In the genomic region with DNA sequence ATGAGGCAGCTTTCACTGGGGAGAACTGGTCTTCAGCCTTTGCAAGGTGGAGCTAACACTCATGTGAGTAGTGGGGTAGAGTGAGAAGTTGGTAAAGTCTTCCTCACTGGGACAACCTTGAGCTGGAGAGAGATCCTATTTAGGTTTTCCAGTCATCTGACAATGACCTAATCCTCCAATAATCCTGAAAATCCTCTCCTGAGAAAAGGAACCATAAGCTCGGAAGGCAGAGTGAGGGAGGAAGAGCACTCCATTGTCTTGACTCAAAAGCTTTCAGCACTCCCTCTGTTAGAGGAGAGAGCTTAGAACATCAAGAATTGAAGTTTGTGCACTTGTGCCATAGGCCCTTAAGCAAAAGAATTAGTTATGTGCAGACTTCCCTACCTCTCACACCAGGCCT, we compare ENCODE assay signal across 12 cellular contexts.
DNase-seq lines count a peak whose midpoint lies in the region; ATAC-seq and TF ChIP-seq lines count a peak whose summit lies in the region.
"Had no signal": no experiment of that assay in that cellular context is flagged by ENCODE, and none has a peak within 500 bp of the region (broad histone marks: within the 10 kb centered on the region; RNA-seq: fewer than 3 reads in every experiment).

No MANE protein-coding gene starts in this region.

- POLR2A ChIA-PET in CD4-positive, alpha-beta T cell (lab: Charles Lee) = no interaction called here

- H3K4me3 ChIP-seq in GM12875 (ENCODE audit: low read depth, low read length) (peak overlapping the region; percentile 5), RWPE2 (ENCODE audit: severe bottlenecking) (no peak overlapping the region), foreskin fibroblast (ENCODE audit: low read depth in 1 of 2, low read length in 2 of 2) (no peak overlapping the region)
- H3K4me3 ChIP-seq: skin epidermis had no signal

- ATAC-seq in RWPE2 (ENCODE audit: low read depth) = no peak
- ATAC-seq in stimulated activated effector memory CD8-positive, alpha-beta T cell treated with anti-CD3 and anti-CD28 coated beads, Interleukin-12 subunit alpha, Interleukin-12 subunit beta, amount 100 ng/mL, for 72 hours = no peak
- ATAC-seq in CD4-positive, alpha-beta T cell (ENCODE audit: poor library complexity) = no peak
- ATAC-seq: activated T-cell treated with anti-CD3 and anti-CD28 coated beads, Interleukin-2, amount 50 U/mL, for 4 hours; effector memory CD8-positive, alpha-beta T cell had no signal

- peaks cover 34% of the 10 kb centered on the region for H3K36me3 ChIP-seq in RWPE2 (ENCODE audit: low read depth)

- peak overlapping the region; percentile 43 for H3K27ac Mint-ChIP-seq in stimulated activated effector memory CD8-positive, alpha-beta T cell treated with anti-CD3 and anti-CD28 coated beads, Interleukin-12 subunit alpha, Interleukin-12 subunit beta, amount 100 ng/mL, for 72 hours
- no peak overlapping the region for H3K27ac Mint-ChIP-seq in CD4-positive, alpha-beta T cell
- H3K27ac Mint-ChIP-seq: effector memory CD8-positive, alpha-beta T cell had no signal

- no peaks in the 10 kb centered on the region for H3K9me3 ChIP-seq in RWPE2 (ENCODE audit: severe bottlenecking)
- H3K9me3 ChIP-seq in CD4-positive, alpha-beta T cell (ENCODE audit: control insufficient read depth, low read length) = no peaks in the 10 kb centered on the region

- peaks cover 17% of the 10 kb centered on the region for H3K4me1 ChIP-seq in RWPE2 (ENCODE audit: insufficient read depth, poor library complexity, severe bottlenecking)

- CTCF ChIA-PET in CD4-positive, alpha-beta T cell (lab: Charles Lee) = interaction anchor here (1.1 kb wide), 1 partner anchor 9 kb away, joined by 3 read pairs; no protein-coding TSS in a partner anchor

- H3K36me3 Mint-ChIP-seq in stimulated activated effector memory CD8-positive, alpha-beta T cell treated with anti-CD3 and anti-CD28 coated beads, Interleukin-12 subunit alpha, Interleukin-12 subunit beta, amount 100 ng/mL, for 72 hours = no peaks in the 10 kb centered on the region
- peaks cover 13% of the 10 kb centered on the region for H3K36me3 Mint-ChIP-seq in CD4-positive, alpha-beta T cell (ENCODE audit: low read depth)

- intact Hi-C loops in CD4-positive, alpha-beta T cell (cut with DNase I, micrococcal nuclease) = no loop called here

- H3K4me3 Mint-ChIP-seq in stimulated activated effector memory CD8-positive, alpha-beta T cell treated with anti-CD3 and anti-CD28 coated beads, Interleukin-12 subunit alpha, Interleukin-12 subunit beta, amount 100 ng/mL, for 72 hours = no peak overlapping the region
- H3K4me3 Mint-ChIP-seq in CD4-positive, alpha-beta T cell = no peak overlapping the region
- H3K4me3 Mint-ChIP-seq: activated T-cell treated with anti-CD3 and anti-CD28 coated beads, Interleukin-2, amount 50 U/mL, for 4 hours; effector memory CD8-positive, alpha-beta T cell had no signal

- H3K4me1 Mint-ChIP-seq in stimulated activated effector memory CD8-positive, alpha-beta T cell treated with anti-CD3 and anti-CD28 coated beads, Interleukin-12 subunit alpha, Interleukin-12 subunit beta, amount 100 ng/mL, for 72 hours = peaks cover 2% of the 10 kb centered on the region
- H3K4me1 Mint-ChIP-seq in CD4-positive, alpha-beta T cell (ENCODE audit: low read depth) = no peaks in the 10 kb centered on the region

- H3K27me3 ChIP-seq in RWPE2 (ENCODE audit: insufficient read depth, poor library complexity, severe bottlenecking) = no peaks in the 10 kb centered on the region
- no peaks in the 10 kb centered on the region for H3K27me3 ChIP-seq in CD4-positive, alpha-beta T cell (ENCODE audit: control insufficient read depth, insufficient read depth, low read length)

- DNase-seq in RWPE2 (ENCODE audit: low spot score) (no peak), foreskin fibroblast (peak; percentile 54 to 74), NCI-H1694 treated with DMSO at 0.1 percent for 48 hours (lab: John Stamatoyannopoulos, UW) (no peak), hepatic stellate cell (ENCODE audit: low spot score) (no peak)
- no peak for DNase-seq in stimulated activated effector memory CD8-positive, alpha-beta T cell treated with anti-CD3 and anti-CD28 coated beads, Interleukin-12 subunit alpha, Interleukin-12 subunit beta, amount 100 ng/mL, for 72 hours (ENCODE audit: low spot score in 2 of 2)
- no peak for DNase-seq in stimulated activated CD4-positive, alpha-beta T cell treated with anti-CD3 and anti-CD28 coated beads, Interleukin-15, amount 100 ng/mL, for 24 hours
- no peak for DNase-seq in CD4-positive, alpha-beta T cell
- DNase-seq: activated T-cell treated with anti-CD3 and anti-CD28 coated beads, Interleukin-2, amount 50 U/mL, for 4 hours; effector memory CD8-positive, alpha-beta T cell; NCI-H446 treated with DMSO at 0.1 percent for 48 hours had no signal

- TF ChIP-seq CTCF in GM12875 (IDR thresholded peaks at IDR 0.05; ENCODE audit: borderline replicate concordance, insufficient read depth, low read depth, low read length) (no peak), RWPE2 (IDR thresholded peaks at IDR 0.05; ENCODE audit: poor library complexity, severe bottlenecking) (no peak), foreskin fibroblast (IDR thresholded peaks at IDR 0.05; ENCODE audit: low read depth, low read length) (no peak)
- no peak for TF ChIP-seq CTCF in CD4-positive, alpha-beta T cell (IDR thresholded peaks at IDR 0.05)

- no peaks in the 10 kb centered on the region for H3K9me3 Mint-ChIP-seq in stimulated activated effector memory CD8-positive, alpha-beta T cell treated with anti-CD3 and anti-CD28 coated beads, Interleukin-12 subunit alpha, Interleukin-12 subunit beta, amount 100 ng/mL, for 72 hours
- H3K9me3 Mint-ChIP-seq in CD4-positive, alpha-beta T cell = no peaks in the 10 kb centered on the region
- H3K9me3 Mint-ChIP-seq: activated T-cell treated with anti-CD3 and anti-CD28 coated beads, Interleukin-2, amount 50 U/mL, for 4 hours; effector memory CD8-positive, alpha-beta T cell had no signal

- H3K27me3 Mint-ChIP-seq in CD4-positive, alpha-beta T cell = no peaks in the 10 kb centered on the region
- H3K27me3 Mint-ChIP-seq: effector memory CD8-positive, alpha-beta T cell had no signal

- peak overlapping the region; percentile 19 for H3K27ac ChIP-seq in RWPE2 (ENCODE audit: poor library complexity, severe bottlenecking)
- H3K27ac ChIP-seq in CD4-positive, alpha-beta T cell (ENCODE audit: low read depth, low read length) = no peak overlapping the region

Comparison
In these comparisons a context has a peak if more than half of its experiments do, and no peak if none do; other contexts are left out.
1. DNase-seq: peak in foreskin fibroblast (2 of 2); none in RWPE2 (single experiment), stimulated activated effector memory CD8-positive, alpha-beta T cell treated with anti-CD3 and anti-CD28 coated beads, Interleukin-12 subunit alpha, Interleukin-12 subunit beta, amount 100 ng/mL, for 72 hours (0 of 2), NCI-H1694 treated with DMSO at 0.1 percent for 48 hours (single experiment), hepatic stellate cell (single experiment), stimulated activated CD4-positive, alpha-beta T cell treated with anti-CD3 and anti-CD28 coated beads, Interleukin-15, amount 100 ng/mL, for 24 hours (single experiment) and CD4-positive, alpha-beta T cell (0 of 10).